1 cellular context compared by ENCODE assay signal in the genomic region with DNA sequence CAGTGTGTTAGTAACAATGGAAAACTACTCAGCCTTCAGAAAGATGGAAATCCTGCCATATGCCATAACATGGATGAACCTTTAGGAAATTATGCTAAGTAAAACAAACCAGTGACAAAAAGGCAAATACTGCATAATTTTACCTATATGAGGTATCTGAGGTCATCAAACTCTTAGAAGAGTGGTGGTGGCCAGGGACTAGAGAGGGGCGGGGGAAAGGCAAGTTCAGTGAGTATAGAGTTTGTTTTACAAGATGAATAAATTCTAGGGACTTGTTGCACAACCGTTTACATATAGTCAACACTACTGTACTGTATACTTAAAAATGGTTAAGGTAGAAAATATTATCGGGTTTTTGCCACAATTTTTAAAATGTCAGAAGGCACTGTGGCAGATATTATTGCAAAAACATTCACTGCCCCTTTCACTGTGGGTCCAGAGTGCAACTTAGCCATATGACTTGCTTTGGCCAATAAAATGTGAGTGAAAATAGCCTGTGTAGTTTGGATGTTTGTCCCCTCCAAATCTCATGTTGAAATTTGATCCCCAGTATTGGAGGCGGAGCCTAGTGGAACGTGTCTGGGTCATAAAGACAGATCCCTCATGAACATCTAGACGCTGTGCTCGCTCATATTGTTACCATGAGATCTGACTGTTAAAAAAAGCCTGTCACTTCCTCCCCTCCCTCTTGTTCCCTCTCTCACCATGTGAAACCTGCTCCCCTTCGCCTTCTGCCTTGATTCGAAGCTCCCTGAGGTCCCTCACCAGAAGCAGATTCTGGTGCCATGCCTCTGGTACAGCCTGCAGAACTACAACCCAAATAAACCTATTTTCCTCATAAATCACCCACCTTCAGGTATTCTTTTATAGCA.
TF ChIP-seq lines count a peak whose summit lies in the region.

No MANE protein-coding gene starts in this region.

TF ChIP-seq in HepG2, 621 proteins besides CTCF, POLR2A, EP300 and RAD21 (continued from another document and continues in another):
- TF ChIP-seq, protein P1, sequence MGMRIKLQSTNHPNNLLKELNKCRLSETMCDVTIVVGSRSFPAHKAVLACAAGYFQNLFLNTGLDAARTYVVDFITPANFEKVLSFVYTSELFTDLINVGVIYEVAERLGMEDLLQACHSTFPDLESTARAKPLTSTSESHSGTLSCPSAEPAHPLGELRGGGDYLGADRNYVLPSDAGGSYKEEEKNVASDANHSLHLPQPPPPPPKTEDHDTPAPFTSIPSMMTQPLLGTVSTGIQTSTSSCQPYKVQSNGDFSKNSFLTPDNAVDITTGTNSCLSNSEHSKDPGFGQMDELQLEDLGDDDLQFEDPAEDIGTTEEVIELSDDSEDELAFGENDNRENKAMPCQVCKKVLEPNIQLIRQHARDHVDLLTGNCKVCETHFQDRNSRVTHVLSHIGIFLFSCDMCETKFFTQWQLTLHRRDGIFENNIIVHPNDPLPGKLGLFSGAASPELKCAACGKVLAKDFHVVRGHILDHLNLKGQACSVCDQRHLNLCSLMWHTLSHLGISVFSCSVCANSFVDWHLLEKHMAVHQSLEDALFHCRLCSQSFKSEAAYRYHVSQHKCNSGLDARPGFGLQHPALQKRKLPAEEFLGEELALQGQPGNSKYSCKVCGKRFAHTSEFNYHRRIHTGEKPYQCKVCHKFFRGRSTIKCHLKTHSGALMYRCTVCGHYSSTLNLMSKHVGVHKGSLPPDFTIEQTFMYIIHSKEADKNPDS (CRISPR knock-in tag; IDR thresholded peaks at IDR 0.05) = no peak
- TF ChIP-seq BCL3 (CRISPR knock-in tag; IDR thresholded peaks at IDR 0.05) (no peak), AHR (CRISPR knock-in tag; IDR thresholded peaks at IDR 0.05) (no peak), ZMAT3 (CRISPR knock-in tag; conservative IDR thresholded peaks at IDR 0.05) (no peak), ZNF549 (CRISPR knock-in tag; IDR thresholded peaks at IDR 0.05) (no peak), ZNF510 (CRISPR knock-in tag; IDR thresholded peaks at IDR 0.05; ENCODE audit: low read depth) (no peak), RFX3 (CRISPR knock-in tag; IDR thresholded peaks at IDR 0.05) (no peak), NFYB (CRISPR knock-in tag; IDR thresholded peaks at IDR 0.05) (peak; percentile 91), ZSCAN29 (CRISPR knock-in tag; conservative IDR thresholded peaks at IDR 0.05) (peak; percentile 55; the same call in 1 of the 2 replicates), PHF20 (CRISPR knock-in tag; IDR thresholded peaks at IDR 0.05) (no peak), ZSCAN31 (CRISPR knock-in tag; IDR thresholded peaks at IDR 0.05; ENCODE audit: low read depth) (peak; percentile 66), U2AF2 (IDR thresholded peaks at IDR 0.05; ENCODE audit: low read depth, low read length) (no peak), SOX5 (CRISPR knock-in tag; IDR thresholded peaks at IDR 0.05; ENCODE audit: borderline replicate concordance) (peak; percentile 60; the same call in 1 of the 2 replicates), POLR2AphosphoS5 (IDR thresholded peaks at IDR 0.05; ENCODE audit: low read depth, low read length) (peak; percentile 61), CEBPG (CRISPR knock-in tag; IDR thresholded peaks at IDR 0.05) (peak; percentile 57), JUN (CRISPR knock-in tag; IDR thresholded peaks at IDR 0.05) (0 out of 2 replicates have a peak, but pooled peaks have one; percentile 25), RBFOX2 (IDR thresholded peaks at IDR 0.05; ENCODE audit: low read depth, low read length) (peak; percentile 63), ZNF644 (CRISPR knock-in tag; IDR thresholded peaks at IDR 0.05; ENCODE audit: low read depth) (0 out of 2 replicates have a peak, but pooled peaks have one; percentile 12), GABPA (IDR thresholded peaks at IDR 0.05; ENCODE audit: low read depth, low read length) (no peak), GABPA (CRISPR knock-in tag; IDR thresholded peaks at IDR 0.05; ENCODE audit: low read depth) (0 out of 2 replicates have a peak, but pooled peaks have one; percentile 11), ZNF788 (CRISPR knock-in tag; IDR thresholded peaks at IDR 0.05; ENCODE audit: borderline replicate concordance) (0 out of 2 replicates have a peak, but pooled peaks have one; percentile 37), NFKBIZ (CRISPR knock-in tag; IDR thresholded peaks at IDR 0.05) (no peak), NR2F6 (IDR thresholded peaks at IDR 0.05) (no peak), NR2F6 (CRISPR knock-in tag; IDR thresholded peaks at IDR 0.05) (0 out of 2 replicates have a peak, but pooled peaks have one; percentile 5), GZF1 (CRISPR knock-in tag; IDR thresholded peaks at IDR 0.05) (no peak), FOXO1 (CRISPR knock-in tag; IDR thresholded peaks at IDR 0.05) (peak; percentile 27; the same call in 1 of the 2 replicates), CCDC6 (CRISPR knock-in tag; IDR thresholded peaks at IDR 0.05) (peak; percentile 46; the same call in 1 of the 2 replicates), ELF1 (CRISPR knock-in tag; IDR thresholded peaks at IDR 0.05) (no peak), DZIP1 (CRISPR knock-in tag; IDR thresholded peaks at IDR 0.05) (no peak), MTF1 (CRISPR knock-in tag; IDR thresholded peaks at IDR 0.05) (no peak), ELF3 (CRISPR knock-in tag; IDR thresholded peaks at IDR 0.05) (peak; percentile 53), KDM6A (CRISPR knock-in tag; IDR thresholded peaks at IDR 0.05; ENCODE audit: low read depth) (peak; percentile 51; the same call in 1 of the 2 replicates), ZNF224 (CRISPR knock-in tag; IDR thresholded peaks at IDR 0.05) (no peak), YY1 (IDR thresholded peaks at IDR 0.05; ENCODE audit: insufficient read depth, insufficient replicate concordance, low read depth, low read length) (peak; percentile 32), KDM4B (CRISPR knock-in tag; IDR thresholded peaks at IDR 0.05) (no peak), MBD4 (IDR thresholded peaks at IDR 0.05; ENCODE audit: borderline replicate concordance, low read length) (no peak), BRD4 (CRISPR knock-in tag; IDR thresholded peaks at IDR 0.05) (no peak), SIX4 (CRISPR knock-in tag; IDR thresholded peaks at IDR 0.05) (peak; percentile 99), BATF2 (CRISPR knock-in tag; IDR thresholded peaks at IDR 0.05) (no peak), TCF7 (IDR thresholded peaks at IDR 0.05; ENCODE audit: low read depth) (no peak), ZNF329 (CRISPR knock-in tag; IDR thresholded peaks at IDR 0.05; ENCODE audit: low read depth) (no peak), MAZ (IDR thresholded peaks at IDR 0.05; ENCODE audit: borderline replicate concordance, low read depth, low read length) (no peak), MAZ (CRISPR knock-in tag; IDR thresholded peaks at IDR 0.05; ENCODE audit: low read depth) (peak; percentile 54; the same call in 1 of the 2 replicates), MIER2 (CRISPR knock-in tag; IDR thresholded peaks at IDR 0.05) (no peak), SOX13 (IDR thresholded peaks at IDR 0.05) (no peak), SOX13 (CRISPR knock-in tag; conservative IDR thresholded peaks at IDR 0.05 in 1 of 2, IDR thresholded peaks at IDR 0.05 in 1 of 2) (no peak; a peak in 1 of 4 replicates), ZNF615 (CRISPR knock-in tag; IDR thresholded peaks at IDR 0.05; ENCODE audit: borderline replicate concordance) (no peak)
- TF ChIP-seq, protein P2, sequence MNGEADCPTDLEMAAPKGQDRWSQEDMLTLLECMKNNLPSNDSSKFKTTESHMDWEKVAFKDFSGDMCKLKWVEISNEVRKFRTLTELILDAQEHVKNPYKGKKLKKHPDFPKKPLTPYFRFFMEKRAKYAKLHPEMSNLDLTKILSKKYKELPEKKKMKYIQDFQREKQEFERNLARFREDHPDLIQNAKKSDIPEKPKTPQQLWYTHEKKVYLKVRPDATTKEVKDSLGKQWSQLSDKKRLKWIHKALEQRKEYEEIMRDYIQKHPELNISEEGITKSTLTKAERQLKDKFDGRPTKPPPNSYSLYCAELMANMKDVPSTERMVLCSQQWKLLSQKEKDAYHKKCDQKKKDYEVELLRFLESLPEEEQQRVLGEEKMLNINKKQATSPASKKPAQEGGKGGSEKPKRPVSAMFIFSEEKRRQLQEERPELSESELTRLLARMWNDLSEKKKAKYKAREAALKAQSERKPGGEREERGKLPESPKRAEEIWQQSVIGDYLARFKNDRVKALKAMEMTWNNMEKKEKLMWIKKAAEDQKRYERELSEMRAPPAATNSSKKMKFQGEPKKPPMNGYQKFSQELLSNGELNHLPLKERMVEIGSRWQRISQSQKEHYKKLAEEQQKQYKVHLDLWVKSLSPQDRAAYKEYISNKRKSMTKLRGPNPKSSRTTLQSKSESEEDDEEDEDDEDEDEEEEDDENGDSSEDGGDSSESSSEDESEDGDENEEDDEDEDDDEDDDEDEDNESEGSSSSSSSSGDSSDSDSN (CRISPR knock-in tag; IDR thresholded peaks at IDR 0.05) = peak; percentile 38; the same call in 1 of the 2 replicates
- TF ChIP-seq, protein P3, sequence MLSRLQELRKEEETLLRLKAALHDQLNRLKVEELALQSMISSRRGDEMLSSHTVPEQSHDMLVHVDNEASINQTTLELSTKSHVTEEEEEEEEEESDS (CRISPR knock-in tag; IDR thresholded peaks at IDR 0.05; ENCODE audit: borderline replicate concordance) = no peak
- TF ChIP-seq, protein P4, sequence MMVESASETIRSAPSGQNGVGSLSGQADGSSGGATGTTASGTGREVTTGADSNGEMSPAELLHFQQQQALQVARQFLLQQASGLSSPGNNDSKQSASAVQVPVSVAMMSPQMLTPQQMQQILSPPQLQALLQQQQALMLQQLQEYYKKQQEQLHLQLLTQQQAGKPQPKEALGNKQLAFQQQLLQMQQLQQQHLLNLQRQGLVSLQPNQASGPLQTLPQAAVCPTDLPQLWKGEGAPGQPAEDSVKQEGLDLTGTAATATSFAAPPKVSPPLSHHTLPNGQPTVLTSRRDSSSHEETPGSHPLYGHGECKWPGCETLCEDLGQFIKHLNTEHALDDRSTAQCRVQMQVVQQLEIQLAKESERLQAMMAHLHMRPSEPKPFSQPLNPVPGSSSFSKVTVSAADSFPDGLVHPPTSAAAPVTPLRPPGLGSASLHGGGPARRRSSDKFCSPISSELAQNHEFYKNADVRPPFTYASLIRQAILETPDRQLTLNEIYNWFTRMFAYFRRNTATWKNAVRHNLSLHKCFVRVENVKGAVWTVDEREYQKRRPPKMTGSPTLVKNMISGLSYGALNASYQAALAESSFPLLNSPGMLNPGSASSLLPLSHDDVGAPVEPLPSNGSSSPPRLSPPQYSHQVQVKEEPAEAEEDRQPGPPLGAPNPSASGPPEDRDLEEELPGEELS (CRISPR knock-in tag; IDR thresholded peaks at IDR 0.05) = peak; percentile 32; the same call in 1 of the 2 replicates
- TF ChIP-seq, protein P5, sequence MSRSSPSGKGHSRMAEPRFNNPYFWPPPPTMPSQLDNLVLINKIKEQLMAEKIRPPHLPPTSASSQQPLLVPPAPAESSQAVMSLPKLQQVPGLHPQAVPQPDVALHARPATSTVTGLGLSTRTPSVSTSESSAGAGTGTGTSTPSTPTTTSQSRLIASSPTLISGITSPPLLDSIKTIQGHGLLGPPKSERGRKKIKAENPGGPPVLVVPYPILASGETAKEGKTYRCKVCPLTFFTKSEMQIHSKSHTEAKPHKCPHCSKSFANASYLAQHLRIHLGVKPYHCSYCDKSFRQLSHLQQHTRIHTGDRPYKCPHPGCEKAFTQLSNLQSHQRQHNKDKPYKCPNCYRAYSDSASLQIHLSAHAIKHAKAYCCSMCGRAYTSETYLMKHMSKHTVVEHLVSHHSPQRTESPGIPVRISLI (CRISPR knock-in tag; IDR thresholded peaks at IDR 0.05; ENCODE audit: borderline replicate concordance) = peak; percentile 21; the same call in 1 of the 2 replicates
- TF ChIP-seq, protein P6, sequence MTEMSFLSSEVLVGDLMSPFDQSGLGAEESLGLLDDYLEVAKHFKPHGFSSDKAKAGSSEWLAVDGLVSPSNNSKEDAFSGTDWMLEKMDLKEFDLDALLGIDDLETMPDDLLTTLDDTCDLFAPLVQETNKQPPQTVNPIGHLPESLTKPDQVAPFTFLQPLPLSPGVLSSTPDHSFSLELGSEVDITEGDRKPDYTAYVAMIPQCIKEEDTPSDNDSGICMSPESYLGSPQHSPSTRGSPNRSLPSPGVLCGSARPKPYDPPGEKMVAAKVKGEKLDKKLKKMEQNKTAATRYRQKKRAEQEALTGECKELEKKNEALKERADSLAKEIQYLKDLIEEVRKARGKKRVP (CRISPR knock-in tag; IDR thresholded peaks at IDR 0.05) = peak in 1 of 2 experiments; percentile 41; a peak in 1 of 4 replicates
